21 cellular contexts compared by ENCODE assay signal in genomic region chr5:2919310-2920018, GRCh38.
A peak's percentile ranks its signal among the peaks of the same experiment; 100 is the strongest.
DNase-seq lines count a peak whose midpoint lies in the region; ATAC-seq and TF ChIP-seq lines count a peak whose summit lies in the region.
"Had no signal": no experiment of that assay in that cellular context is flagged by ENCODE, and none has a peak within 500 bp of the region (broad histone marks: within the 10 kb centered on the region; RNA-seq: fewer than 3 reads in every experiment).

No MANE protein-coding gene starts in this region.

- no peaks in the 10 kb centered on the region for H3K36me3 Mint-ChIP-seq in natural killer cell treated with Interleukin-12 subunit alpha and Interleukin-12 subunit beta and Interleukin-15 and Interleukin-18, amount 100 ng/mL, for 72 hours
- H3K36me3 Mint-ChIP-seq in natural killer cell = no peaks in the 10 kb centered on the region
- no peaks in the 10 kb centered on the region for H3K36me3 Mint-ChIP-seq in stimulated activated memory B cell treated with anti-CD40 and anti-IgM and Interleukin-4, amounts not matched to agents 10 μg/mL and 1 μg/mL and 100 μg/mL, for 72 hours

- DNase-seq in natural killer cell treated with Interleukin-12 subunit alpha and Interleukin-12 subunit beta and Interleukin-15 and Interleukin-18, amount 100 ng/mL, for 72 hours (ENCODE audit: low spot score) = no peak
- no peak for DNase-seq in natural killer cell
- DNase-seq in lung (ENCODE audit: low spot score) = peak; percentile 20
- DNase-seq in cerebellar cortex (ENCODE audit: low spot score) = no peak
- DNase-seq in NCI-H128 (lab: John Stamatoyannopoulos, UW; ENCODE audit: unreplicated experiment) = no peak
- DNase-seq: AML-193; CD4-positive, alpha-beta T cell; H9; HFFc6; KBM-7; MV-4-11; NCI-H1105; NCI-H2081; NCI-H226; NCI-H510A; NCI-H69; SHP77 treated with DMSO at 0.1 percent for 48 hours had no signal

- no peaks in the 10 kb centered on the region for H3K36me3 ChIP-seq in lung (ENCODE audit: control insufficient read depth in 2 of 2, insufficient read depth in 2 of 2, low read length in 2 of 2)

- H3K4me3 ChIP-seq in lung = no peak overlapping the region
- H3K4me3 ChIP-seq: BLaER1 treated with 17β-estradiol and CSF1 and Interleukin-3, amounts not matched to agents 10 nM and 100 nM had no signal

- H3K27me3 Mint-ChIP-seq in natural killer cell treated with Interleukin-12 subunit alpha and Interleukin-12 subunit beta and Interleukin-15 and Interleukin-18, amount 100 ng/mL, for 72 hours = no peaks in the 10 kb centered on the region
- H3K27me3 Mint-ChIP-seq in natural killer cell (ENCODE audit: low read depth in 2 of 2) = peaks cover 0 to 2% of the 10 kb centered on the region in 2 donors
- no peaks in the 10 kb centered on the region for H3K27me3 Mint-ChIP-seq in stimulated activated memory B cell treated with anti-CD40 and anti-IgM and Interleukin-4, amounts not matched to agents 10 μg/mL and 1 μg/mL and 100 μg/mL, for 72 hours
- H3K27me3 Mint-ChIP-seq: CD4-positive, alpha-beta T cell had no signal

- no peak overlapping the region for H3K27ac Mint-ChIP-seq in natural killer cell treated with Interleukin-12 subunit alpha and Interleukin-12 subunit beta and Interleukin-15 and Interleukin-18, amount 100 ng/mL, for 72 hours
- no peak overlapping the region for H3K27ac Mint-ChIP-seq in natural killer cell
- no peak overlapping the region for H3K27ac Mint-ChIP-seq in stimulated activated memory B cell treated with anti-CD40 and anti-IgM and Interleukin-4, amounts not matched to agents 10 μg/mL and 1 μg/mL and 100 μg/mL, for 72 hours
- H3K27ac Mint-ChIP-seq: CD4-positive, alpha-beta T cell; H9; HFFc6 had no signal

- peak; percentile 15 to 33 for ATAC-seq in natural killer cell treated with Interleukin-12 subunit alpha and Interleukin-12 subunit beta and Interleukin-15 and Interleukin-18, amount 100 ng/mL, for 72 hours
- ATAC-seq in natural killer cell (no peak), lung (ENCODE audit: insufficient read depth, low FRiP score) (no peak), HG02759 (IDR thresholded peaks at IDR 0.05; ENCODE audit: unreplicated experiment) (no peak)
- peak; percentile 27 for ATAC-seq in stimulated activated memory B cell treated with anti-CD40 and anti-IgM and Interleukin-4, amounts not matched to agents 10 μg/mL and 1 μg/mL and 100 μg/mL, for 72 hours

- no peak overlapping the region for H3K4me3 Mint-ChIP-seq in natural killer cell treated with Interleukin-12 subunit alpha and Interleukin-12 subunit beta and Interleukin-15 and Interleukin-18, amount 100 ng/mL, for 72 hours
- no peak overlapping the region for H3K4me3 Mint-ChIP-seq in natural killer cell
- H3K4me3 Mint-ChIP-seq in stimulated activated memory B cell treated with anti-CD40 and anti-IgM and Interleukin-4, amounts not matched to agents 10 μg/mL and 1 μg/mL and 100 μg/mL, for 72 hours = no peak overlapping the region
- H3K4me3 Mint-ChIP-seq: CD4-positive, alpha-beta T cell; H9; HFFc6 had no signal

- no peaks in the 10 kb centered on the region for H3K27me3 ChIP-seq in lung (ENCODE audit: control insufficient read depth, insufficient read depth)
- H3K27me3 ChIP-seq: BLaER1 treated with 17β-estradiol and CSF1 and Interleukin-3, amounts not matched to agents 10 nM and 100 nM had no signal

- no peak overlapping the region for H3K27ac ChIP-seq in lung (ENCODE audit: low read depth in 1 of 2, low read length in 1 of 2)
- H3K27ac ChIP-seq: BLaER1 treated with 17β-estradiol and CSF1 and Interleukin-3, amounts not matched to agents 10 nM and 100 nM; RWPE1 had no signal

- H3K4me1 Mint-ChIP-seq in natural killer cell treated with Interleukin-12 subunit alpha and Interleukin-12 subunit beta and Interleukin-15 and Interleukin-18, amount 100 ng/mL, for 72 hours (ENCODE audit: low read depth in 2 of 2) = no peaks in the 10 kb centered on the region
- no peaks in the 10 kb centered on the region for H3K4me1 Mint-ChIP-seq in natural killer cell
- H3K4me1 Mint-ChIP-seq in stimulated activated memory B cell treated with anti-CD40 and anti-IgM and Interleukin-4, amounts not matched to agents 10 μg/mL and 1 μg/mL and 100 μg/mL, for 72 hours = no peaks in the 10 kb centered on the region

- no peaks in the 10 kb centered on the region for H3K4me1 ChIP-seq in lung (ENCODE audit: control insufficient read depth in 2 of 2, insufficient read depth in 2 of 2, low read length in 2 of 2)
- H3K4me1 ChIP-seq: BLaER1 treated with 17β-estradiol and CSF1 and Interleukin-3, amounts not matched to agents 10 nM and 100 nM had no signal

- WGBS in lung, 2 donors = 87 to 92% methylated on average over 11 of the region's 11 CpGs

- TF ChIP-seq CTCF in natural killer cell (IDR thresholded peaks at IDR 0.05) (no peak), lung (IDR thresholded peaks at IDR 0.05; ENCODE audit: control extremely low read depth, extremely low read depth) (no peak)

- H3K9me3 Mint-ChIP-seq in natural killer cell treated with Interleukin-12 subunit alpha and Interleukin-12 subunit beta and Interleukin-15 and Interleukin-18, amount 100 ng/mL, for 72 hours = peaks cover 14% of the 10 kb centered on the region
- peaks cover 6 to 8% of the 10 kb centered on the region in 2 donors for H3K9me3 Mint-ChIP-seq in natural killer cell
- H3K9me3 Mint-ChIP-seq in stimulated activated memory B cell treated with anti-CD40 and anti-IgM and Interleukin-4, amounts not matched to agents 10 μg/mL and 1 μg/mL and 100 μg/mL, for 72 hours = peaks cover 7% of the 10 kb centered on the region
- H3K9me3 Mint-ChIP-seq: CD4-positive, alpha-beta T cell had no signal

- intact Hi-C loops in natural killer cell (cut with micrococcal nuclease) = no loop called here

- peaks cover 0 to 22% of the 10 kb centered on the region in 2 donors for H3K9me3 ChIP-seq in lung (ENCODE audit: control insufficient read depth in 2 of 2, insufficient read depth in 1 of 2, low read length in 1 of 2)

Comparison
In these comparisons a context has a peak if more than half of its experiments do, and no peak if none do; other contexts are left out.
1. ATAC-seq: peak in natural killer cell treated with Interleukin-12 subunit alpha and Interleukin-12 subunit beta and Interleukin-15 and Interleukin-18, amount 100 ng/mL, for 72 hours (2 of 2) and stimulated activated memory B cell treated with anti-CD40 and anti-IgM and Interleukin-4, amounts not matched to agents 10 μg/mL and 1 μg/mL and 100 μg/mL, for 72 hours (single experiment); none in natural killer cell (0 of 3), lung (single experiment) and HG02759 (single experiment).